12 cellular contexts compared by ENCODE assay signal in the genomic region with DNA sequence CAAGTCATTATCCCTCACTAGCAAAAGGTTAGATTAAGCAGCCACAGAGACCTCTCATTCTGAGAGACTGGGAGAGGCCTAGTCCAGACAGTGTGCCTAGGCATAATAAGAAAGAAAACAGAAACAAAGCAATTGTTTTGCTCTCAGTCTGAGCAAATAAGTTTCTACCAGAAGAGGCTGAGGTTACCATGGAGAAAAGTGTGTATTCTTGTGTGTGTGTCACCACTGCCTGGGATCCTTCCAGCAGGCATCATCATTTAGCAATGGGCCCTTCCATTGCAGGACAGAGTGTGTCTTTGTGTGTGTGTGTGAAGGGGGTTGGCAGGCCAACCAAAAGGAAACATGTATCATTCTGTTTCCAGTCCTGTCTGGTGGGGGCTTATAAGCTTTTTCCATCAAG. TPM values are rescaled to one million over a fixed set of nuclear protein-coding genes. Genes with fewer than 3 reads are reported as not detected.
DNase-seq lines count a peak whose midpoint lies in the region; ATAC-seq and TF ChIP-seq lines count a peak whose summit lies in the region.
"Had no signal": no experiment of that assay in that cellular context is flagged by ENCODE, and none has a peak within 500 bp of the region (broad histone marks: within the 10 kb centered on the region; RNA-seq: fewer than 3 reads in every experiment).

No MANE protein-coding gene starts in this region.

- no peak overlapping the region for H3K4me3 Mint-ChIP-seq in activated CD4-positive, alpha-beta memory T cell treated with anti-CD3 and anti-CD28 coated beads for 36 hours
- no peak overlapping the region for H3K4me3 Mint-ChIP-seq in activated CD4-positive, alpha-beta memory T cell treated with anti-CD3 and anti-CD28 coated beads, Interleukin-2, amount 10 ng/mL, durations not matched to agents 7 days and 5 days
- H3K4me3 Mint-ChIP-seq in brain, result peak overlapping the region in 4 of 5 experiments; percentile 36 to 68 (median 60)

- CTCF ChIA-PET in activated CD4-positive, alpha-beta memory T cell treated with anti-CD3 and anti-CD28 coated beads for 36 hours (lab: Charles Lee), result interaction anchor here (0.8 to 1.9 kb wide), 3 partner anchors 9 to 18 kb away, joined by 3 to 9 read pairs (median 3); partner anchors contain the start of gene SLC22A17
- CTCF ChIA-PET in activated CD4-positive, alpha-beta memory T cell treated with anti-CD3 and anti-CD28 coated beads, Interleukin-2, amount 10 ng/mL, durations not matched to agents 7 days and 5 days (lab: Charles Lee), result interaction anchor here (1.1 kb wide), 1 partner anchor 19 kb away, joined by 4 read pairs; no protein-coding TSS in a partner anchor

- no peaks in the 10 kb centered on the region for H3K36me3 Mint-ChIP-seq in activated CD4-positive, alpha-beta memory T cell treated with anti-CD3 and anti-CD28 coated beads for 36 hours
- no peaks in the 10 kb centered on the region for H3K36me3 Mint-ChIP-seq in activated CD4-positive, alpha-beta memory T cell treated with anti-CD3 and anti-CD28 coated beads, Interleukin-2, amount 10 ng/mL, durations not matched to agents 7 days and 5 days (ENCODE audit: low read depth)
- peaks cover 6% of the 10 kb centered on the region for H3K36me3 Mint-ChIP-seq in brain

- peaks cover 8 to 69% (median 34%) of the 10 kb centered on the region in 4 donors for H3K4me1 ChIP-seq in stomach
- H3K4me1 ChIP-seq in body of pancreas, result peaks cover 11% of the 10 kb centered on the region

- TF ChIP-seq POLR2A in stomach (IDR thresholded peaks at IDR 0.05), result no peak
- no peak for TF ChIP-seq POLR2A in body of pancreas (IDR thresholded peaks at IDR 0.05)

- no peak for TF ChIP-seq EP300 in stomach (IDR thresholded peaks at IDR 0.05)

- H3K27ac Mint-ChIP-seq in activated CD4-positive, alpha-beta memory T cell treated with anti-CD3 and anti-CD28 coated beads for 36 hours, result no peak overlapping the region
- no peak overlapping the region for H3K27ac Mint-ChIP-seq in activated CD4-positive, alpha-beta memory T cell treated with anti-CD3 and anti-CD28 coated beads, Interleukin-2, amount 10 ng/mL, durations not matched to agents 7 days and 5 days
- H3K27ac Mint-ChIP-seq in brain, result peak overlapping the region; percentile 33 to 92 (median 65)

- TF ChIP-seq CTCF in brain (conservative IDR thresholded peaks at IDR 0.05) (no peak), stomach (IDR thresholded peaks at IDR 0.05) (no peak), body of pancreas (IDR thresholded peaks at IDR 0.05) (no peak)

- H3K9me3 Mint-ChIP-seq in activated CD4-positive, alpha-beta memory T cell treated with anti-CD3 and anti-CD28 coated beads for 36 hours, result no peaks in the 10 kb centered on the region
- no peaks in the 10 kb centered on the region for H3K9me3 Mint-ChIP-seq in activated CD4-positive, alpha-beta memory T cell treated with anti-CD3 and anti-CD28 coated beads, Interleukin-2, amount 10 ng/mL, durations not matched to agents 7 days and 5 days
- H3K9me3 Mint-ChIP-seq in brain, result no peaks in the 10 kb centered on the region

- POLR2A ChIA-PET in activated CD4-positive, alpha-beta memory T cell treated with anti-CD3 and anti-CD28 coated beads for 36 hours (lab: Charles Lee), result no interaction called here
- POLR2A ChIA-PET in activated CD4-positive, alpha-beta memory T cell treated with anti-CD3 and anti-CD28 coated beads, Interleukin-2, amount 10 ng/mL, durations not matched to agents 7 days and 5 days (lab: Charles Lee), result interaction anchor here (1.2 kb wide), 1 partner anchor 10 kb away, joined by 3 read pairs; no protein-coding TSS in a partner anchor

- H3K27ac ChIP-seq in stomach (peak overlapping the region in 3 of 5 donors; percentile 22 to 67 (median 52)), body of pancreas (no peak overlapping the region)

- peaks cover 0 to 26% (median 24%) of the 10 kb centered on the region in 3 donors for H3K27me3 ChIP-seq in stomach
- peaks cover 0 to 20% of the 10 kb centered on the region in 2 donors for H3K27me3 ChIP-seq in body of pancreas
- H3K27me3 ChIP-seq: uterus had no signal

- ATAC-seq in body of pancreas, result no peak
- ATAC-seq in GM19455 (IDR thresholded peaks at IDR 0.05; ENCODE audit: unreplicated experiment), result no peak
- no peak for ATAC-seq in GM21576 (IDR thresholded peaks at IDR 0.05; ENCODE audit: unreplicated experiment)
- ATAC-seq: left cardiac atrium had no signal

- intact Hi-C loops in activated CD4-positive, alpha-beta memory T cell treated with anti-CD3 and anti-CD28 coated beads for 36 hours (cut with micrococcal nuclease), result loop anchor here (5.0 kb wide), 1 partner anchor 34 kb away; no protein-coding TSS in a partner anchor
- intact Hi-C loops in head of caudate nucleus (cut with DNase I) (loop anchor here (5.0 kb wide), 1 partner anchor 39 kb away; the partner anchor contains the start of gene PABPN1), stomach (cut with DNase I; ENCODE audit: low total_unique reads) (no loop called here), body of pancreas (cut with DNase I) (no loop called here)

- DNase-seq in activated CD4-positive, alpha-beta memory T cell treated with anti-CD3 and anti-CD28 coated beads for 36 hours, result peak; percentile 32
- DNase-seq in activated CD4-positive, alpha-beta memory T cell treated with anti-CD3 and anti-CD28 coated beads, Interleukin-2, amount 10 ng/mL, durations not matched to agents 7 days and 5 days, result no peak
- DNase-seq in head of caudate nucleus, result peak in 28 of 42 donors; percentile 18 to 83 (median 58)
- DNase-seq in stomach, result no peak
- no peak for DNase-seq in body of pancreas
- DNase-seq: activated naive CD4-positive, alpha-beta T cell treated with anti-CD3 and anti-CD28 coated beads, Interleukin-2, amount 50 U/mL, for 16 hours; Karpas-422; left cardiac atrium; uterus had no signal

- H3K27me3 Mint-ChIP-seq in activated CD4-positive, alpha-beta memory T cell treated with anti-CD3 and anti-CD28 coated beads for 36 hours, result peaks cover 13% of the 10 kb centered on the region
- peaks cover 20% of the 10 kb centered on the region for H3K27me3 Mint-ChIP-seq in activated CD4-positive, alpha-beta memory T cell treated with anti-CD3 and anti-CD28 coated beads, Interleukin-2, amount 10 ng/mL, durations not matched to agents 7 days and 5 days
- no peaks in the 10 kb centered on the region for H3K27me3 Mint-ChIP-seq in brain

- H3K9me3 ChIP-seq in stomach, result no peaks in the 10 kb centered on the region
- no peaks in the 10 kb centered on the region for H3K9me3 ChIP-seq in body of pancreas
- H3K9me3 ChIP-seq: uterus had no signal

- H3K4me3 ChIP-seq in stomach (no peak overlapping the region), body of pancreas (no peak overlapping the region)
- H3K4me3 ChIP-seq: uterus had no signal

- H3K4me1 Mint-ChIP-seq in activated CD4-positive, alpha-beta memory T cell treated with anti-CD3 and anti-CD28 coated beads for 36 hours (ENCODE audit: low read depth), result peaks cover 6% of the 10 kb centered on the region
- peaks cover 3% of the 10 kb centered on the region for H3K4me1 Mint-ChIP-seq in activated CD4-positive, alpha-beta memory T cell treated with anti-CD3 and anti-CD28 coated beads, Interleukin-2, amount 10 ng/mL, durations not matched to agents 7 days and 5 days
- H3K4me1 Mint-ChIP-seq in brain, result peaks cover 55% of the 10 kb centered on the region

- H3K36me3 ChIP-seq in stomach (peaks cover 0 to 37% (median 14%) of the 10 kb centered on the region in 4 donors), body of pancreas (replicated peaks in 1 of 2; ENCODE audit: insufficient read depth in 1 of 2, low read depth in 2 of 2) (no peaks in the 10 kb centered on the region)
- H3K36me3 ChIP-seq: uterus had no signal

RNA-seq across cellular contexts. Expression of gene EFS, which starts 3.7 kb away (rescaled TPM):
- total RNA-seq in activated CD4-positive, alpha-beta memory T cell treated with anti-CD3 and anti-CD28 coated beads for 36 hours, result not detected
- total RNA-seq in activated CD4-positive, alpha-beta memory T cell treated with anti-CD3 and anti-CD28 coated beads, Interleukin-2, amount 10 ng/mL, durations not matched to agents 7 days and 5 days, result not detected
- polyA plus RNA-seq in brain (ENCODE audit: insufficient read depth, low read depth, low replicate concordance) (74.9 TPM), stomach (10 to 100 TPM in 1 of 3 donors, 1 to 10 TPM in 2; 3.4 to 20.6 (median 6.8) TPM)
- total RNA-seq in stomach (1 to 10 TPM; 3.1 to 9.6 (median 5.5) TPM), body of pancreas (1 to 10 TPM in 1 of 2 donors, under 1 TPM in 1; 0.99 to 1.3 TPM)

RNA-seq across cellular contexts. Expression of gene SLC22A17, which starts 8.6 kb away (rescaled TPM):
- total RNA-seq in activated CD4-positive, alpha-beta memory T cell treated with anti-CD3 and anti-CD28 coated beads for 36 hours, result 1 to 10 TPM; 4.4 to 4.8 TPM
- 1 to 10 TPM; 2.0 TPM for total RNA-seq in activated CD4-positive, alpha-beta memory T cell treated with anti-CD3 and anti-CD28 coated beads, Interleukin-2, amount 10 ng/mL, durations not matched to agents 7 days and 5 days
- polyA plus RNA-seq in brain (ENCODE audit: insufficient read depth, low read depth, low replicate concordance) (298 TPM), stomach (10 to 100 TPM in 2 of 3 donors, 1 to 10 TPM in 1; 7.0 to 18.3 (median 12.5) TPM)
- total RNA-seq in stomach (10 to 100 TPM; 14.1 to 33.3 (median 22.3) TPM), body of pancreas (10 to 100 TPM; 20.8 to 36.6 TPM)

RNA-seq across cellular contexts. Expression of gene IL25, which starts 11.3 kb away (rescaled TPM):
- total RNA-seq in activated CD4-positive, alpha-beta memory T cell treated with anti-CD3 and anti-CD28 coated beads for 36 hours, result not detected
- total RNA-seq in activated CD4-positive, alpha-beta memory T cell treated with anti-CD3 and anti-CD28 coated beads, Interleukin-2, amount 10 ng/mL, durations not matched to agents 7 days and 5 days, result not detected
- polyA plus RNA-seq in brain (ENCODE audit: insufficient read depth, low read depth, low replicate concordance), result not detected
- total RNA-seq in stomach, result not detected
- not detected for polyA plus RNA-seq in stomach
- total RNA-seq in body of pancreas, result not detected
- total RNA-seq: left cardiac atrium, uterus had no signal

RNA-seq across cellular contexts. Expression of gene CMTM5, which starts 15.5 kb away (rescaled TPM):
- total RNA-seq in activated CD4-positive, alpha-beta memory T cell treated with anti-CD3 and anti-CD28 coated beads for 36 hours, result not detected
- not detected for total RNA-seq in activated CD4-positive, alpha-beta memory T cell treated with anti-CD3 and anti-CD28 coated beads, Interleukin-2, amount 10 ng/mL, durations not matched to agents 7 days and 5 days
- 92.0 TPM for polyA plus RNA-seq in brain (ENCODE audit: insufficient read depth, low read depth, low replicate concordance)
- 1 to 10 TPM in 1 of 5 donors, not detected in 4; 1.3 TPM for total RNA-seq in stomach
- 1 to 10 TPM in 1 of 3 donors, under 1 TPM in 2; 0.61 to 1.3 (median 0.87) TPM for polyA plus RNA-seq in stomach
- total RNA-seq in body of pancreas, result not detected

RNA-seq across cellular contexts. Expression of gene PABPN1, which starts 40.1 kb away (rescaled TPM):
- total RNA-seq in activated CD4-positive, alpha-beta memory T cell treated with anti-CD3 and anti-CD28 coated beads for 36 hours, result 100 to 1,000 TPM; 198 to 209 TPM
- total RNA-seq in activated CD4-positive, alpha-beta memory T cell treated with anti-CD3 and anti-CD28 coated beads, Interleukin-2, amount 10 ng/mL, durations not matched to agents 7 days and 5 days, result 100 to 1,000 TPM; 194 to 198 TPM
- polyA plus RNA-seq in brain (ENCODE audit: insufficient read depth, low read depth, low replicate concordance) (137 TPM), stomach (100 to 1,000 TPM; 131 to 190 (median 147) TPM)
- total RNA-seq in stomach (100 to 1,000 TPM in 2 of 5 donors, 10 to 100 TPM in 3; 24.5 to 152 (median 70.5) TPM), body of pancreas (10 to 100 TPM; 28.8 to 46.8 TPM)

Comparison
In these comparisons a context has a peak if more than half of its experiments do, and no peak if none do; other contexts are left out.
1. DNase-seq: peak in activated CD4-positive, alpha-beta memory T cell treated with anti-CD3 and anti-CD28 coated beads for 36 hours (single experiment) and head of caudate nucleus (28 of 42); none in activated CD4-positive, alpha-beta memory T cell treated with anti-CD3 and anti-CD28 coated beads, Interleukin-2, amount 10 ng/mL, durations not matched to agents 7 days and 5 days (single experiment), stomach (single experiment) and body of pancreas (0 of 4).
2. H3K27ac Mint-ChIP-seq: peak in brain (5 of 5); none in activated CD4-positive, alpha-beta memory T cell treated with anti-CD3 and anti-CD28 coated beads for 36 hours (single experiment) and activated CD4-positive, alpha-beta memory T cell treated with anti-CD3 and anti-CD28 coated beads, Interleukin-2, amount 10 ng/mL, durations not matched to agents 7 days and 5 days (single experiment).
3. H3K4me3 Mint-ChIP-seq: peak in brain (4 of 5); none in activated CD4-positive, alpha-beta memory T cell treated with anti-CD3 and anti-CD28 coated beads for 36 hours (single experiment) and activated CD4-positive, alpha-beta memory T cell treated with anti-CD3 and anti-CD28 coated beads, Interleukin-2, amount 10 ng/mL, durations not matched to agents 7 days and 5 days (single experiment).
4. H3K27ac ChIP-seq: peak in stomach (3 of 5); none in body of pancreas (0 of 4).
5. intact Hi-C loops: an anchor here in activated CD4-positive, alpha-beta memory T cell treated with anti-CD3 and anti-CD28 coated beads for 36 hours (5.0 kb wide) and head of caudate nucleus (5.0 kb wide); none called in stomach and body of pancreas.